7 cellular contexts compared by ENCODE assay signal in genomic region chr14:30443368-30444007, GRCh38.
DNase-seq lines count a peak whose midpoint lies in the region; ATAC-seq and TF ChIP-seq lines count a peak whose summit lies in the region.

No MANE protein-coding gene starts in this region.

- H3K9me3 ChIP-seq in adipocyte (ENCODE audit: control insufficient read depth, low read length) (no peaks in the 10 kb centered on the region), liver (ENCODE audit: control insufficient read depth in 4 of 4, low read length in 3 of 4) (no peaks in the 10 kb centered on the region)

- 48% methylated on average over 7 of the region's 7 CpGs for WGBS in liver

- H3K27ac ChIP-seq in liver (ENCODE audit: low read depth in 1 of 2, low read length in 2 of 2): no peak overlapping the region

- ATAC-seq in natural killer cell treated with Interleukin-12 subunit alpha and Interleukin-12 subunit beta and Interleukin-15 and Interleukin-18, amount 100 ng/mL, for 72 hours: no peak

- H3K9ac ChIP-seq in adipocyte (ENCODE audit: low read length) (no peak overlapping the region), liver (ENCODE audit: low read depth in 1 of 2, low read length in 2 of 2) (no peak overlapping the region)

- no peaks in the 10 kb centered on the region for H3K9me3 Mint-ChIP-seq in natural killer cell treated with Interleukin-12 subunit alpha and Interleukin-12 subunit beta and Interleukin-15 and Interleukin-18, amount 100 ng/mL, for 72 hours

- H3K4me1 ChIP-seq in adipocyte (ENCODE audit: control insufficient read depth, insufficient read depth, low read length): peaks cover 11% of the 10 kb centered on the region
- H3K4me1 ChIP-seq in liver (ENCODE audit: control insufficient read depth in 4 of 4, insufficient read depth in 4 of 4, low read length in 3 of 4): no peaks in the 10 kb centered on the region

- DNase-seq in NCI-H1105 (lab: John Stamatoyannopoulos, UW) (peak; percentile 28), adipocyte (ENCODE audit: low read depth) (peak; percentile 79), occipital lobe (lab: John Stamatoyannopoulos, UW) (no peak), HK-2 (ENCODE audit: unreplicated experiment) (no peak)
- no peak for DNase-seq in natural killer cell treated with Interleukin-12 subunit alpha and Interleukin-12 subunit beta and Interleukin-15 and Interleukin-18, amount 100 ng/mL, for 72 hours (ENCODE audit: low spot score)

- H3K36me3 ChIP-seq in adipocyte (ENCODE audit: control insufficient read depth, insufficient read depth, low read length, severe bottlenecking): no peaks in the 10 kb centered on the region
- H3K36me3 ChIP-seq in liver (ENCODE audit: control insufficient read depth in 4 of 4, insufficient read depth in 3 of 4, low read depth in 1 of 4, low read length in 3 of 4): no peaks in the 10 kb centered on the region

- H3K36me3 Mint-ChIP-seq in natural killer cell treated with Interleukin-12 subunit alpha and Interleukin-12 subunit beta and Interleukin-15 and Interleukin-18, amount 100 ng/mL, for 72 hours: no peaks in the 10 kb centered on the region

- no peaks in the 10 kb centered on the region for H3K4me1 Mint-ChIP-seq in natural killer cell treated with Interleukin-12 subunit alpha and Interleukin-12 subunit beta and Interleukin-15 and Interleukin-18, amount 100 ng/mL, for 72 hours (ENCODE audit: low read depth in 2 of 2)

- H3K27me3 Mint-ChIP-seq in natural killer cell treated with Interleukin-12 subunit alpha and Interleukin-12 subunit beta and Interleukin-15 and Interleukin-18, amount 100 ng/mL, for 72 hours: peaks cover 7% of the 10 kb centered on the region in 2 donors

- peak; percentile 9; the same call in 1 of the 2 replicates for TF ChIP-seq CTCF in GM12874 (IDR thresholded peaks at IDR 0.05; ENCODE audit: insufficient read depth, low read depth, low read length)
- TF ChIP-seq CTCF in liver (IDR thresholded peaks at IDR 0.05; ENCODE audit: low read depth, low read length, missing input control): peak; percentile 57

- H3K27ac Mint-ChIP-seq in natural killer cell treated with Interleukin-12 subunit alpha and Interleukin-12 subunit beta and Interleukin-15 and Interleukin-18, amount 100 ng/mL, for 72 hours: no peak overlapping the region

- H3K4me3 ChIP-seq in adipocyte (ENCODE audit: low read length) (no peak overlapping the region), liver (ENCODE audit: low read depth in 1 of 3, low read length in 3 of 3) (no peak overlapping the region)

- peak; percentile 88 to 89 for TF ChIP-seq RAD21 in liver (IDR thresholded peaks at IDR 0.05)

- no peak overlapping the region for H3K4me3 Mint-ChIP-seq in natural killer cell treated with Interleukin-12 subunit alpha and Interleukin-12 subunit beta and Interleukin-15 and Interleukin-18, amount 100 ng/mL, for 72 hours

- H3K27me3 ChIP-seq in adipocyte (replicated peaks; ENCODE audit: control insufficient read depth, insufficient read depth, low read length) (no peaks in the 10 kb centered on the region), liver (ENCODE audit: control insufficient read depth in 4 of 4, insufficient read depth in 4 of 4, low read length in 3 of 4) (peaks cover 0 to 11% (median 0%) of the 10 kb centered on the region in 4 donors)

TF ChIP-seq in liver, 16 proteins besides CTCF, POLR2A, EP300 and RAD21:
- TF ChIP-seq GABPA (IDR thresholded peaks at IDR 0.05 in 1 of 2, conservative IDR thresholded peaks at IDR 0.05 in 1 of 2) (no peak), EGR1 (IDR thresholded peaks at IDR 0.05; ENCODE audit: low read depth in 2 of 2) (no peak), YY1 (IDR thresholded peaks at IDR 0.05) (no peak), TAF1 (conservative IDR thresholded peaks at IDR 0.05) (no peak), HNF4G (IDR thresholded peaks at IDR 0.05) (no peak), ZBTB33 (IDR thresholded peaks at IDR 0.05) (no peak), FOXA1 (IDR thresholded peaks at IDR 0.05) (no peak), HNF4A (conservative IDR thresholded peaks at IDR 0.05) (no peak), REST (IDR thresholded peaks at IDR 0.05) (no peak)

Comparison
In these comparisons a context has a peak if more than half of its experiments do, and no peak if none do; other contexts are left out.
1. DNase-seq: peak in NCI-H1105 (single experiment) and adipocyte (single experiment); none in occipital lobe (single experiment), natural killer cell treated with Interleukin-12 subunit alpha and Interleukin-12 subunit beta and Interleukin-15 and Interleukin-18, amount 100 ng/mL, for 72 hours (single experiment) and HK-2 (single experiment).